25 cellular contexts compared by ENCODE assay signal in genomic region chr2:133862400-133862977, GRCh38.
"Had no signal": no experiment of that assay in that cellular context is flagged by ENCODE, and none has a peak within 500 bp of the region (broad histone marks: within the 10 kb centered on the region; RNA-seq: fewer than 3 reads in every experiment).

No MANE protein-coding gene starts in this region.

- ATAC-seq: left ventricle myocardium superior, T-helper 17 cell, WTC11 had no signal

- H3K36me3 ChIP-seq: esophagus squamous epithelium, right atrium auricular region, transverse colon had no signal

- H3K9me3 ChIP-seq: esophagus squamous epithelium, right atrium auricular region, testis, transverse colon had no signal

- H3K9me3 Mint-ChIP-seq: activated CD4-positive, alpha-beta memory T cell treated with anti-CD3 and anti-CD28 coated beads, Interleukin-2, amount 10 ng/mL, durations not matched to agents 7 days and 5 days; activated CD4-positive, alpha-beta T cell treated with anti-CD3 and anti-CD28 coated beads, Interleukin-2, amount 10 ng/mL, durations not matched to agents 7 days and 5 days; activated naive CD4-positive, alpha-beta T cell treated with anti-CD3 and anti-CD28 coated beads, Interleukin-2, amount 10 ng/mL, durations not matched to agents 7 days and 5 days; activated naive CD8-positive, alpha-beta T cell treated with anti-CD3 and anti-CD28 coated beads, Interleukin-2, amount 10 ng/mL, durations not matched to agents 7 days and 5 days; activated T-cell treated with anti-CD3 and anti-CD28 coated beads, Interleukin-2, amount 50 U/mL, for 24 hours; central memory CD8-positive, alpha-beta T cell; dendritic cell treated with granulocyte-macrophage colony-stimulating factor and Interleukin-4, amounts not matched to agents 40 ng/mL and 50 ng/mL, for 4 days had no signal

- H3K4me1 Mint-ChIP-seq: activated CD4-positive, alpha-beta memory T cell treated with anti-CD3 and anti-CD28 coated beads, Interleukin-2, amount 10 ng/mL, durations not matched to agents 7 days and 5 days; activated CD4-positive, alpha-beta T cell treated with anti-CD3 and anti-CD28 coated beads, Interleukin-2, amount 10 ng/mL, durations not matched to agents 7 days and 5 days; activated naive CD4-positive, alpha-beta T cell treated with anti-CD3 and anti-CD28 coated beads, Interleukin-2, amount 10 ng/mL, durations not matched to agents 7 days and 5 days; activated naive CD8-positive, alpha-beta T cell treated with anti-CD3 and anti-CD28 coated beads, Interleukin-2, amount 10 ng/mL, durations not matched to agents 7 days and 5 days; central memory CD8-positive, alpha-beta T cell; neural crest cell; T-helper 17 cell; WTC11 had no signal

- H3K27me3 ChIP-seq: right atrium auricular region, testis, transverse colon had no signal

- H3K27ac Mint-ChIP-seq: activated CD4-positive, alpha-beta memory T cell treated with anti-CD3 and anti-CD28 coated beads, Interleukin-2, amount 10 ng/mL, durations not matched to agents 7 days and 5 days; activated CD4-positive, alpha-beta T cell treated with anti-CD3 and anti-CD28 coated beads, Interleukin-2, amount 10 ng/mL, durations not matched to agents 7 days and 5 days; activated naive CD4-positive, alpha-beta T cell treated with anti-CD3 and anti-CD28 coated beads, Interleukin-2, amount 10 ng/mL, durations not matched to agents 7 days and 5 days; activated naive CD8-positive, alpha-beta T cell treated with anti-CD3 and anti-CD28 coated beads, Interleukin-2, amount 10 ng/mL, durations not matched to agents 7 days and 5 days; activated T-cell treated with anti-CD3 and anti-CD28 coated beads, Interleukin-2, amount 50 U/mL, for 24 hours; dendritic cell treated with granulocyte-macrophage colony-stimulating factor and Interleukin-4, amounts not matched to agents 40 ng/mL and 50 ng/mL, for 4 days; endodermal cell; T-helper 17 cell; WTC11 had no signal

- H3K27me3 Mint-ChIP-seq: activated CD4-positive, alpha-beta memory T cell treated with anti-CD3 and anti-CD28 coated beads, Interleukin-2, amount 10 ng/mL, durations not matched to agents 7 days and 5 days; activated CD4-positive, alpha-beta T cell treated with anti-CD3 and anti-CD28 coated beads, Interleukin-2, amount 10 ng/mL, durations not matched to agents 7 days and 5 days; dendritic cell treated with granulocyte-macrophage colony-stimulating factor and Interleukin-4, amounts not matched to agents 40 ng/mL and 50 ng/mL, for 4 days had no signal

- DNase-seq: activated CD4-positive, alpha-beta memory T cell treated with anti-CD3 and anti-CD28 coated beads, Interleukin-2, amount 10 ng/mL, durations not matched to agents 7 days and 5 days; activated CD4-positive, alpha-beta T cell treated with anti-CD3 and anti-CD28 coated beads for 1 hour; activated CD4-positive, alpha-beta T cell treated with anti-CD3 and anti-CD28 coated beads, Interleukin-2, amount 10 ng/mL, durations not matched to agents 7 days and 5 days; activated CD8-positive, alpha-beta memory T cell treated with anti-CD3 and anti-CD28 coated beads, Interleukin-2, amount 50 U/mL, for 48 hours; activated gamma-delta T cell; activated naive CD4-positive, alpha-beta T cell treated with anti-CD3 and anti-CD28 coated beads, Interleukin-2, amount 10 ng/mL, durations not matched to agents 7 days and 5 days; activated naive CD8-positive, alpha-beta T cell treated with anti-CD3 and anti-CD28 coated beads, Interleukin-2, amount 10 ng/mL, durations not matched to agents 7 days and 5 days; activated T-cell treated with anti-CD3 and anti-CD28 coated beads, Interleukin-2, amount 50 U/mL, for 24 hours; amniotic stem cell; endodermal cell; esophagus squamous epithelium; left ventricle myocardium superior; mammary epithelial cell; occipital lobe; stimulated activated CD4-positive, alpha-beta T cell treated with anti-CD3 and anti-CD28 coated beads, Interleukin-15, amount 100 ng/mL, for 24 hours; stimulated activated CD4-positive, alpha-beta T cell treated with anti-CD3 and anti-CD28 coated beads, Interleukin-2, amount 100 ng/mL, for 24 hours; stimulated activated naive CD4-positive, alpha-beta T cell; T-helper 17 cell; testis; transverse colon had no signal

- H3K27ac ChIP-seq: esophagus squamous epithelium, right atrium auricular region, testis, transverse colon had no signal

- H3K36me3 Mint-ChIP-seq: activated naive CD4-positive, alpha-beta T cell treated with anti-CD3 and anti-CD28 coated beads, Interleukin-2, amount 10 ng/mL, durations not matched to agents 7 days and 5 days; activated naive CD8-positive, alpha-beta T cell treated with anti-CD3 and anti-CD28 coated beads, Interleukin-2, amount 10 ng/mL, durations not matched to agents 7 days and 5 days; WTC11 had no signal

- H3K4me3 ChIP-seq: esophagus squamous epithelium, right atrium auricular region, testis, transverse colon had no signal

- H3K4me3 Mint-ChIP-seq: activated CD4-positive, alpha-beta memory T cell treated with anti-CD3 and anti-CD28 coated beads, Interleukin-2, amount 10 ng/mL, durations not matched to agents 7 days and 5 days; activated CD4-positive, alpha-beta T cell treated with anti-CD3 and anti-CD28 coated beads, Interleukin-2, amount 10 ng/mL, durations not matched to agents 7 days and 5 days; activated naive CD4-positive, alpha-beta T cell treated with anti-CD3 and anti-CD28 coated beads, Interleukin-2, amount 10 ng/mL, durations not matched to agents 7 days and 5 days; activated naive CD8-positive, alpha-beta T cell treated with anti-CD3 and anti-CD28 coated beads, Interleukin-2, amount 10 ng/mL, durations not matched to agents 7 days and 5 days; activated T-cell treated with anti-CD3 and anti-CD28 coated beads, Interleukin-2, amount 50 U/mL, for 24 hours; central memory CD8-positive, alpha-beta T cell; dendritic cell treated with granulocyte-macrophage colony-stimulating factor and Interleukin-4, amounts not matched to agents 40 ng/mL and 50 ng/mL, for 4 days; endodermal cell; neural crest cell; T-helper 17 cell; WTC11 had no signal

- H3K4me1 ChIP-seq: esophagus squamous epithelium, right atrium auricular region, testis, transverse colon had no signal
